1 cellular context compared by ENCODE assay signal in the genomic region with DNA sequence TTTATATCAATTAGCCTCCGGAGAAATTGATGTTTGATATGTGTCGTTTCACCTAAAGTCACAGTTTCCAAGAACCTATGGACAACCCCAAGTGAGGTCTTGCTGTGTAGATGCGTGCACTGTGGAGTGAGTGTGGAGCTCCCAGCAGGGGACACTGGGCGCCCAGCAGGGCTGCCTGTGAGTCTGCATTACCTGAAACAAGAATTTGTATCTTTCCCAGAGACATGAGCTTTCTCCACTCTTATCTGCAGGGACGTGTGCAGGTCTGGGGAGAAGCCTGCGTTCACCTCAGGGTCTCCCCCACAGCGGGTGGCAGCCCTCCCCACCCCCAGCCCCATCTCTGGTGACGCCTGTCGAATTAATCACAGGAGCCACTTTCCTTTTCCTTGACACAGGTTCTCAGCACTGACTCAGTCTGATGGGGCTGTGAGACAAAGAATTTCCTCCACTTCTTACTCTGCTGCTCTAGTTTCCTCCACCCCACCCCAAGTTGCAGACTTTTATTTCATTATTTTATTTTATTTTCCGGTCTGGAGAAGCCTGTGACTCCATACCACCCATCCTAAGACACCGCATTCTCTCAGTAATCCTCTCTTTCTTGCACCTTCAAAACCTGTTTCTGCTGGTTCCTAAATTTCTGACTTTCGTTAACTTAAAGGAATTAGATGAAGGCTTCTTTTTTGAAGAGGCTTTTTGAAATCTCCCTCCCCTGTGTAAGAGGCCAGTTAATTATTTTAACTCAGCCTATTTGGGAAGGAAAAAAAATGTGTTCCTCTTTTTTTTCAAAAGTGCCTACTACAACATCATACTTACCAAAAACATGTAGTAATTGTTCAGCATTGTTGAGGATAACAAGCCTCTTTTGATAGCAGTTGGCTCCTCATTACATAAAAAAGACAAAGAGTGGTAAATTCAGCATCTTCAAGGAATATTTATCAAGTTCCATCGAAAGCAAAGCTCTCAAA.
A peak's percentile ranks its signal among the peaks of the same experiment; 100 is the strongest.
TF ChIP-seq lines count a peak whose summit lies in the region.

No MANE protein-coding gene starts in this region.

TF ChIP-seq in K562, 482 proteins besides CTCF, POLR2A, EP300 and RAD21:
- no peak for TF ChIP-seq SIRT6 (IDR thresholded peaks at IDR 0.05; ENCODE audit: low read depth, low read length)
- TF ChIP-seq CEBPB (tag; IDR thresholded peaks at IDR 0.05), result no peak
- no peak for TF ChIP-seq YY1 (IDR thresholded peaks at IDR 0.05; ENCODE audit: borderline replicate concordance in 1 of 3, control insufficient read depth in 1 of 3, extremely low read depth in 1 of 3, insufficient read depth in 3 of 3, insufficient read length in 1 of 3, insufficient replicate concordance in 2 of 3, low read depth in 1 of 3, low read length in 2 of 3)
- TF ChIP-seq TAF15 (IDR thresholded peaks at IDR 0.05; ENCODE audit: low read depth, low read length), result no peak
- TF ChIP-seq ZFP36 (IDR thresholded peaks at IDR 0.05; ENCODE audit: low read depth, low read length, partially characterized antibody), result peak; percentile 3
- peak; percentile 37 for TF ChIP-seq CBFA2T3 (IDR thresholded peaks at IDR 0.05)
- TF ChIP-seq CBX8 (IDR thresholded peaks at IDR 0.05; ENCODE audit: borderline replicate concordance, extremely low read depth, low read depth, low read length, poor library complexity, severe bottlenecking), result peak; percentile 87
- TF ChIP-seq, protein P1, sequence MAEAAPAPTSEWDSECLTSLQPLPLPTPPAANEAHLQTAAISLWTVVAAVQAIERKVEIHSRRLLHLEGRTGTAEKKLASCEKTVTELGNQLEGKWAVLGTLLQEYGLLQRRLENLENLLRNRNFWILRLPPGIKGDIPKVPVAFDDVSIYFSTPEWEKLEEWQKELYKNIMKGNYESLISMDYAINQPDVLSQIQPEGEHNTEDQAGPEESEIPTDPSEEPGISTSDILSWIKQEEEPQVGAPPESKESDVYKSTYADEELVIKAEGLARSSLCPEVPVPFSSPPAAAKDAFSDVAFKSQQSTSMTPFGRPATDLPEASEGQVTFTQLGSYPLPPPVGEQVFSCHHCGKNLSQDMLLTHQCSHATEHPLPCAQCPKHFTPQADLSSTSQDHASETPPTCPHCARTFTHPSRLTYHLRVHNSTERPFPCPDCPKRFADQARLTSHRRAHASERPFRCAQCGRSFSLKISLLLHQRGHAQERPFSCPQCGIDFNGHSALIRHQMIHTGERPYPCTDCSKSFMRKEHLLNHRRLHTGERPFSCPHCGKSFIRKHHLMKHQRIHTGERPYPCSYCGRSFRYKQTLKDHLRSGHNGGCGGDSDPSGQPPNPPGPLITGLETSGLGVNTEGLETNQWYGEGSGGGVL (CRISPR knock-in tag; IDR thresholded peaks at IDR 0.05), result no peak
- no peak for TF ChIP-seq KDM4B (IDR thresholded peaks at IDR 0.05; ENCODE audit: borderline replicate concordance in 2 of 2, low read depth in 1 of 2)
- TF ChIP-seq, protein P2, sequence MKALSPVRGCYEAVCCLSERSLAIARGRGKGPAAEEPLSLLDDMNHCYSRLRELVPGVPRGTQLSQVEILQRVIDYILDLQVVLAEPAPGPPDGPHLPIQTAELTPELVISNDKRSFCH (CRISPR knock-in tag; IDR thresholded peaks at IDR 0.05), result no peak
- TF ChIP-seq, protein P2 (tag; IDR thresholded peaks at IDR 0.05), result no peak
- TF ChIP-seq TRIM24 (IDR thresholded peaks at IDR 0.05), result no peak
- no peak for TF ChIP-seq ZNF354B (CRISPR knock-in tag; IDR thresholded peaks at IDR 0.05)
- TF ChIP-seq ZBTB7A (IDR thresholded peaks at IDR 0.05; ENCODE audit: borderline replicate concordance, control insufficient read depth, low read depth, low read length), result peak; percentile 44; the same call in 1 of the 2 replicates
- TF ChIP-seq, protein P3, sequence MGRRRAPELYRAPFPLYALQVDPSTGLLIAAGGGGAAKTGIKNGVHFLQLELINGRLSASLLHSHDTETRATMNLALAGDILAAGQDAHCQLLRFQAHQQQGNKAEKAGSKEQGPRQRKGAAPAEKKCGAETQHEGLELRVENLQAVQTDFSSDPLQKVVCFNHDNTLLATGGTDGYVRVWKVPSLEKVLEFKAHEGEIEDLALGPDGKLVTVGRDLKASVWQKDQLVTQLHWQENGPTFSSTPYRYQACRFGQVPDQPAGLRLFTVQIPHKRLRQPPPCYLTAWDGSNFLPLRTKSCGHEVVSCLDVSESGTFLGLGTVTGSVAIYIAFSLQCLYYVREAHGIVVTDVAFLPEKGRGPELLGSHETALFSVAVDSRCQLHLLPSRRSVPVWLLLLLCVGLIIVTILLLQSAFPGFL (CRISPR knock-in tag; IDR thresholded peaks at IDR 0.05), result no peak
- TF ChIP-seq BDP1 (IDR thresholded peaks at IDR 0.05; ENCODE audit: insufficient read depth, insufficient read length), result no peak
- peak; percentile 53; the same call in 1 of the 2 replicates for TF ChIP-seq SPI1 (IDR thresholded peaks at IDR 0.05; ENCODE audit: borderline replicate concordance, low read depth, low read length)
- 0 out of 2 replicates have a peak, but pooled peaks have one; percentile 16 for TF ChIP-seq EZH2 (IDR thresholded peaks at IDR 0.05; ENCODE audit: borderline replicate concordance, low read depth, low read length)
TF ChIP-seq in K562: peak in this region for 6.
